ENCODE assay signal across 32 cellular contexts in genomic region chr17:82391496-82392066, GRCh38. TPM values are rescaled to one million over a fixed set of nuclear protein-coding genes. Genes with fewer than 3 reads are reported as not detected.
"Had no signal": no experiment of that assay in that cellular context is flagged by ENCODE, and none has a peak within 500 bp of the region (broad histone marks: within the 10 kb centered on the region; RNA-seq: fewer than 3 reads in every experiment).

No MANE protein-coding gene starts in this region.

- H3K27ac Mint-ChIP-seq: memory B cell; naive thymus-derived CD4-positive, alpha-beta T cell; natural killer cell treated with Interleukin-12 subunit alpha and Interleukin-12 subunit beta and Interleukin-15 and Interleukin-18, amount 100 ng/mL, for 72 hours; stimulated activated effector memory CD8-positive, alpha-beta T cell treated with anti-CD3 and anti-CD28 coated beads, Interleukin-12 subunit alpha, Interleukin-12 subunit beta, amount 100 ng/mL, for 72 hours; stimulated activated naive CD8-positive, alpha-beta T cell treated with anti-CD3 and anti-CD28 coated beads, Interleukin-15, Interleukin-2, amounts not matched to agents 100 ng/mL and 50 ng/mL, for 24 hours had no signal

- H3K4me3 Mint-ChIP-seq: memory B cell; naive thymus-derived CD4-positive, alpha-beta T cell; natural killer cell treated with Interleukin-12 subunit alpha and Interleukin-12 subunit beta and Interleukin-15 and Interleukin-18, amount 100 ng/mL, for 72 hours; stimulated activated effector memory CD8-positive, alpha-beta T cell treated with anti-CD3 and anti-CD28 coated beads, Interleukin-12 subunit alpha, Interleukin-12 subunit beta, amount 100 ng/mL, for 72 hours; stimulated activated naive CD8-positive, alpha-beta T cell treated with anti-CD3 and anti-CD28 coated beads, Interleukin-15, Interleukin-2, amounts not matched to agents 100 ng/mL and 50 ng/mL, for 24 hours had no signal

- H3K4me3 ChIP-seq: hepatocyte, lung, mucosa of descending colon, pancreas, prostate gland, sigmoid colon, spleen, suprapubic skin, thoracic aorta, tibial artery, upper lobe of right lung had no signal

- H3K27me3 ChIP-seq: hepatocyte, pancreas had no signal

- H3K27ac ChIP-seq: hepatocyte, pancreas, prostate gland, sigmoid colon, spleen, suprapubic skin, thoracic aorta, tibial artery, upper lobe of right lung had no signal

- H3K9me3 ChIP-seq: mucosa of descending colon, pancreas, prostate gland, sigmoid colon, spleen, suprapubic skin, thoracic aorta, tibial artery, upper lobe of right lung had no signal

- H3K79me2 ChIP-seq: hepatocyte had no signal

- H3K36me3 ChIP-seq: pancreas, prostate gland, thoracic aorta had no signal

- H3K4me2 ChIP-seq: hepatocyte had no signal

- H3K9me3 Mint-ChIP-seq: memory B cell; natural killer cell treated with Interleukin-12 subunit alpha and Interleukin-12 subunit beta and Interleukin-15 and Interleukin-18, amount 100 ng/mL, for 72 hours; stimulated activated effector memory CD8-positive, alpha-beta T cell treated with anti-CD3 and anti-CD28 coated beads, Interleukin-12 subunit alpha, Interleukin-12 subunit beta, amount 100 ng/mL, for 72 hours; stimulated activated naive CD8-positive, alpha-beta T cell treated with anti-CD3 and anti-CD28 coated beads, Interleukin-15, Interleukin-2, amounts not matched to agents 100 ng/mL and 50 ng/mL, for 24 hours had no signal

- ATAC-seq: left cardiac atrium; left lobe of liver; mucosa of descending colon; naive thymus-derived CD4-positive, alpha-beta T cell; natural killer cell treated with Interleukin-12 subunit alpha and Interleukin-12 subunit beta and Interleukin-15 and Interleukin-18, amount 100 ng/mL, for 72 hours; right cardiac atrium; stimulated activated effector memory CD8-positive, alpha-beta T cell treated with anti-CD3 and anti-CD28 coated beads, Interleukin-12 subunit alpha, Interleukin-12 subunit beta, amount 100 ng/mL, for 72 hours; upper lobe of right lung had no signal

- H2AFZ ChIP-seq: hepatocyte had no signal

- DNase-seq: islet precursor cell; kidney glomerular epithelial cell; left cardiac atrium; midbrain; naive thymus-derived CD4-positive, alpha-beta T cell; retina; sigmoid colon; small intestine; spleen; stimulated activated CD4-positive, alpha-beta T cell treated with anti-CD3 and anti-CD28 coated beads, Interleukin-4, amount 100 ng/mL, for 24 hours; stimulated activated naive CD4-positive, alpha-beta T cell; tibial artery; trophoblast cell; upper lobe of right lung had no signal

- H3K27me3 Mint-ChIP-seq: naive thymus-derived CD4-positive, alpha-beta T cell; stimulated activated naive CD8-positive, alpha-beta T cell treated with anti-CD3 and anti-CD28 coated beads, Interleukin-15, Interleukin-2, amounts not matched to agents 100 ng/mL and 50 ng/mL, for 24 hours had no signal

- H3K4me1 ChIP-seq: prostate gland, upper lobe of right lung had no signal

- H3K36me3 Mint-ChIP-seq: natural killer cell treated with Interleukin-12 subunit alpha and Interleukin-12 subunit beta and Interleukin-15 and Interleukin-18, amount 100 ng/mL, for 72 hours had no signal

RNA-seq across cellular contexts. Expression of gene UTS2R, which starts 20.0 kb away (rescaled TPM):
- total RNA-seq: left lobe of liver; lower leg skin; mesenteric fat pad; mucosa of descending colon; naive thymus-derived CD4-positive, alpha-beta T cell; natural killer cell treated with Interleukin-12 subunit alpha and Interleukin-12 subunit beta and Interleukin-15 and Interleukin-18, amount 100 ng/mL, for 72 hours; omental fat pad; prostate gland; sigmoid colon; subcutaneous adipose tissue; suprapubic skin; upper lobe of right lung had no signal
- polyA plus RNA-seq: hepatocyte; lung; naive thymus-derived CD4-positive, alpha-beta T cell; neural cell; pancreas; sigmoid colon; small intestine; spleen had no signal

RNA-seq across cellular contexts. Expression of gene TEX19, which starts 32.5 kb away (rescaled TPM):
- total RNA-seq: hepatocyte; left cardiac atrium; left lobe of liver; lower leg skin; lung; mesenteric fat pad; mucosa of descending colon; naive thymus-derived CD4-positive, alpha-beta T cell; natural killer cell treated with Interleukin-12 subunit alpha and Interleukin-12 subunit beta and Interleukin-15 and Interleukin-18, amount 100 ng/mL, for 72 hours; omental fat pad; pancreas; right cardiac atrium; sigmoid colon; spleen; subcutaneous adipose tissue; suprapubic skin; thoracic aorta; upper lobe of right lung had no signal
- polyA plus RNA-seq: hepatocyte; naive thymus-derived CD4-positive, alpha-beta T cell; neural cell; pancreas; right cardiac atrium; spleen had no signal

RNA-seq across cellular contexts. Expression of gene SECTM1, which starts 58.0 kb away (rescaled TPM):
- polyA plus RNA-seq: neural cell had no signal
